ENCODE assay signal across 12 cellular contexts in genomic region chr1:230112782-230113181, GRCh38. TPM values are rescaled to one million over a fixed set of nuclear protein-coding genes. Genes with fewer than 3 reads are reported as not detected.
A peak's percentile ranks its signal among the peaks of the same experiment; 100 is the strongest.
DNase-seq lines count a peak whose midpoint lies in the region; ATAC-seq and TF ChIP-seq lines count a peak whose summit lies in the region.
"Had no signal": no experiment of that assay in that cellular context is flagged by ENCODE, and none has a peak within 500 bp of the region (broad histone marks: within the 10 kb centered on the region; RNA-seq: fewer than 3 reads in every experiment).

No MANE protein-coding gene starts in this region.

- peaks cover 22 to 47% of the 10 kb centered on the region in 2 experiments for H3K4me1 ChIP-seq in SK-N-SH (ENCODE audit: control insufficient read depth in 1 of 2, insufficient read depth in 2 of 2, low read depth in 1 of 2, low read length in 1 of 2)

- no peak overlapping the region for H3K4me2 ChIP-seq in SK-N-SH

- H3K4me3 Mint-ChIP-seq in HFFc6, result no peak overlapping the region
- H3K4me3 Mint-ChIP-seq in stimulated activated memory B cell treated with anti-CD40 and anti-IgM and Interleukin-4, amounts not matched to agents 10 μg/mL and 1 μg/mL and 100 μg/mL, for 72 hours, result no peak overlapping the region

- TF ChIP-seq EP300 in SK-N-SH (IDR thresholded peaks at IDR 0.05; ENCODE audit: borderline replicate concordance in 1 of 2, low read depth in 1 of 2, low read length in 1 of 2), result no peak

- no peaks in the 10 kb centered on the region for H3K9me2 ChIP-seq in SK-N-SH

- H3K27me3 ChIP-seq in SK-N-SH (ENCODE audit: insufficient read depth), result no peaks in the 10 kb centered on the region

- H3K79me2 ChIP-seq in SK-N-SH (ENCODE audit: insufficient read depth), result peaks cover 97% of the 10 kb centered on the region

- no peaks in the 10 kb centered on the region for H3K9me3 Mint-ChIP-seq in HFFc6
- no peaks in the 10 kb centered on the region for H3K9me3 Mint-ChIP-seq in stimulated activated memory B cell treated with anti-CD40 and anti-IgM and Interleukin-4, amounts not matched to agents 10 μg/mL and 1 μg/mL and 100 μg/mL, for 72 hours

- no peak for DNase-seq in HFFc6
- no peak for DNase-seq in SK-N-SH
- DNase-seq in left colon, result no peak
- no peak for DNase-seq in GF-D8 (lab: John Stamatoyannopoulos, UW)
- no peak for DNase-seq in A172 (ENCODE audit: low spot score)
- DNase-seq in activated CD4-positive, alpha-beta T cell treated with anti-CD3 and anti-CD28 coated beads for 48 hours, result no peak
- DNase-seq: activated naive CD4-positive, alpha-beta T cell; COR-L47; cortex of kidney; NCI-H1694 treated with DMSO at 0.1 percent for 48 hours; stimulated activated naive CD4-positive, alpha-beta T cell treated with Interleukin-2 at 50 U/mL for 16 hours had no signal

- H3K27me3 Mint-ChIP-seq in HFFc6 (ENCODE audit: insufficient read depth), result peaks cover 3% of the 10 kb centered on the region
- H3K27me3 Mint-ChIP-seq in stimulated activated memory B cell treated with anti-CD40 and anti-IgM and Interleukin-4, amounts not matched to agents 10 μg/mL and 1 μg/mL and 100 μg/mL, for 72 hours, result no peaks in the 10 kb centered on the region

- no peak overlapping the region for H3K9ac ChIP-seq in SK-N-SH

- peaks cover 42% of the 10 kb centered on the region for H4K20me1 ChIP-seq in SK-N-SH (ENCODE audit: insufficient read depth)

- 94% methylated on average over 4 of the region's 5 CpGs for WGBS in SK-N-SH (ENCODE audit: low lambda C conversion rate)

- H2AFZ ChIP-seq in SK-N-SH (ENCODE audit: low read depth), result no peak overlapping the region

- TF ChIP-seq CTCF in HFFc6 (IDR thresholded peaks at IDR 0.05) (no peak), SK-N-SH (IDR thresholded peaks at IDR 0.05) (no peak)

- CTCF ChIA-PET in SK-N-SH (lab: Yijun Ruan, JAX), result interaction anchor here (0.7 to 2.5 kb wide), 4 partner anchors 9 to 451 kb away, joined by 3 to 9 read pairs (median 4); no protein-coding TSS in a partner anchor

- H3K27ac Mint-ChIP-seq in HFFc6, result peak overlapping the region; percentile 98
- peak overlapping the region; percentile 90 for H3K27ac Mint-ChIP-seq in stimulated activated memory B cell treated with anti-CD40 and anti-IgM and Interleukin-4, amounts not matched to agents 10 μg/mL and 1 μg/mL and 100 μg/mL, for 72 hours

- peaks cover 63% of the 10 kb centered on the region for H3K4me1 Mint-ChIP-seq in HFFc6 (ENCODE audit: low read depth)
- H3K4me1 Mint-ChIP-seq in stimulated activated memory B cell treated with anti-CD40 and anti-IgM and Interleukin-4, amounts not matched to agents 10 μg/mL and 1 μg/mL and 100 μg/mL, for 72 hours, result peaks cover 57% of the 10 kb centered on the region

- peak; percentile 18 for ATAC-seq in left colon
- no peak for ATAC-seq in stimulated activated memory B cell treated with anti-CD40 and anti-IgM and Interleukin-4, amounts not matched to agents 10 μg/mL and 1 μg/mL and 100 μg/mL, for 72 hours

- no peaks in the 10 kb centered on the region for H3F3A ChIP-seq in SK-N-SH (replicated peaks; ENCODE audit: insufficient read depth)

- peaks cover 29% of the 10 kb centered on the region for H3K36me3 Mint-ChIP-seq in HFFc6 (ENCODE audit: low read depth)
- peaks cover 28% of the 10 kb centered on the region for H3K36me3 Mint-ChIP-seq in stimulated activated memory B cell treated with anti-CD40 and anti-IgM and Interleukin-4, amounts not matched to agents 10 μg/mL and 1 μg/mL and 100 μg/mL, for 72 hours

- POLR2A ChIA-PET in SK-N-SH (lab: Yijun Ruan, JAX), result no interaction called here

- intact Hi-C loops in left colon (cut with DNase I, micrococcal nuclease), result no loop called here

- H3K27ac ChIP-seq in SK-N-SH (ENCODE audit: low read depth in 2 of 2, low read length in 1 of 2), result peak overlapping the region; percentile 55 to 64; a peak in 2 of 4 replicates

- H3K36me3 ChIP-seq in SK-N-SH (replicated peaks in 1 of 2; ENCODE audit: control insufficient read depth in 1 of 2, insufficient read depth in 2 of 2, low read length in 1 of 2), result peaks cover 0 to 8% of the 10 kb centered on the region in 2 experiments

- H3K4me3 ChIP-seq in SK-N-SH (ENCODE audit: low read depth in 2 of 2, low read length in 1 of 2), result no peak overlapping the region

- TF ChIP-seq RAD21 in SK-N-SH (IDR thresholded peaks at IDR 0.05; ENCODE audit: low read length), result no peak

- no peaks in the 10 kb centered on the region for H3K9me3 ChIP-seq in SK-N-SH

TF ChIP-seq in SK-N-SH, 30 proteins besides CTCF, POLR2A, EP300 and RAD21:
- TF ChIP-seq GATA2 (CRISPR knock-in tag; IDR thresholded peaks at IDR 0.05) (no peak), IRF3 (IDR thresholded peaks at IDR 0.05; ENCODE audit: low read depth, low read length) (no peak), TAF1 (IDR thresholded peaks at IDR 0.05; ENCODE audit: borderline replicate concordance, low read depth, low read length) (no peak), TEAD4 (IDR thresholded peaks at IDR 0.05; ENCODE audit: borderline replicate concordance, insufficient read depth) (no peak), ELF1 (IDR thresholded peaks at IDR 0.05) (no peak), RXRA (IDR thresholded peaks at IDR 0.05; ENCODE audit: borderline replicate concordance, low read depth) (no peak), POLR2AphosphoS5 (IDR thresholded peaks at IDR 0.05; ENCODE audit: low read depth, low read length) (no peak), CHD2 (IDR thresholded peaks at IDR 0.05; ENCODE audit: low read length, partially characterized antibody) (no peak), MAX (IDR thresholded peaks at IDR 0.05; ENCODE audit: low read depth) (no peak), JUND (IDR thresholded peaks at IDR 0.05) (no peak), FOXJ3 (CRISPR knock-in tag; IDR thresholded peaks at IDR 0.05) (no peak), NFIC (IDR thresholded peaks at IDR 0.05; ENCODE audit: borderline replicate concordance) (no peak), NRF1 (IDR thresholded peaks at IDR 0.05; ENCODE audit: low read depth, low read length) (no peak), RFX5 (IDR thresholded peaks at IDR 0.05; ENCODE audit: low read length) (no peak), EZH2phosphoT487 (IDR thresholded peaks at IDR 0.05; ENCODE audit: borderline replicate concordance, low read depth) (no peak)
TF ChIP-seq in SK-N-SH: peak in this region for 0.

RNA-seq across cellular contexts. Expression of gene GALNT2, which starts 45.7 kb away (rescaled TPM):
- total RNA-seq in HFFc6 (2021; fragmentation: NEBNext Ultra II Directional; extraction: Animal tissue kit (Norgen Biotek cat#: 25700)), result 100 to 1,000 TPM; 174 to 194 (median 181) TPM
- 99.8 and 118 TPM in 2 replicates for polyA plus RNA-seq in SK-N-SH (2012; rRNA removed)
- polyA plus RNA-seq in SK-N-SH (2012; cell fraction: cytosol; rRNA removed), result 81.8 and 111 TPM in 2 replicates
- 93.4 and 117 TPM in 2 replicates for polyA plus RNA-seq in SK-N-SH (2012; cell fraction: nucleus; rRNA removed)
- 10 to 100 TPM; 56.8 to 63.2 TPM for total RNA-seq in left colon
- 79.8 and 84.9 TPM in 2 replicates for total RNA-seq in A172 (2014; rRNA removed; shearing (Covaris generic))
